In the genomic region with DNA sequence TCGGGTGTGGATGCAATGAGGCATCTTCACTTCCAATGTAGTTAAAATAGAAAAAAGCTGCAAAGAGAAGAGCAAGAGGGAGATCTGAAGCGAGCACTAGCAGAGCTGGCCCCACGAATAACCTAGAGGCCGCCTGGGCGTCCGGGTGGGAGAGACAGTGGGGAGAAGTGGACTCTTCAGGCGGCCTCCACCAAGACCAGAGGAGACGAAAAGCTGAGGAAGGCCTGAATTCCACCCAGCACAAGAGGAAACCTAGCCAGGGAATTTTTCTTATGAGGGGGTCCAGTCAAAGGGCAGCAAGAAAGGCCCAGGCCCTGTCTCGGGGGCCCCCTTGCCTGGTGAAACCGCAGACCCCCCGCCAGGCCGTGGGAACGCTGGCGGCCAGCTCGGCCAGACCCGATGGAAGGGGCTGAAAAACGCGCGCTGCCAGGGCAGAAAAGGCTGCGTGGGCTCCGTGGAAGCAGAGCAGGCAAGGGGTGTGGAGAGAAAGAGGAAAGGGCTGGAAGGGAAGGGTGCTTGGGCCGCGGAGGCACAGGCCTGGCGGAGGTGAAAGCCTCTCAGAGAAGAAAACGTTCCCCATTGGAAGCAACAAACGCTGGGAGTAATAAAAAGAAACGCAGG, we compare ENCODE assay signal across 1 cellular context.
TF ChIP-seq lines count a peak whose summit lies in the region.

No MANE protein-coding gene starts in this region.

TF ChIP-seq in A549, 52 proteins besides CTCF, POLR2A, EP300 and RAD21:
- TF ChIP-seq, protein P1, sequence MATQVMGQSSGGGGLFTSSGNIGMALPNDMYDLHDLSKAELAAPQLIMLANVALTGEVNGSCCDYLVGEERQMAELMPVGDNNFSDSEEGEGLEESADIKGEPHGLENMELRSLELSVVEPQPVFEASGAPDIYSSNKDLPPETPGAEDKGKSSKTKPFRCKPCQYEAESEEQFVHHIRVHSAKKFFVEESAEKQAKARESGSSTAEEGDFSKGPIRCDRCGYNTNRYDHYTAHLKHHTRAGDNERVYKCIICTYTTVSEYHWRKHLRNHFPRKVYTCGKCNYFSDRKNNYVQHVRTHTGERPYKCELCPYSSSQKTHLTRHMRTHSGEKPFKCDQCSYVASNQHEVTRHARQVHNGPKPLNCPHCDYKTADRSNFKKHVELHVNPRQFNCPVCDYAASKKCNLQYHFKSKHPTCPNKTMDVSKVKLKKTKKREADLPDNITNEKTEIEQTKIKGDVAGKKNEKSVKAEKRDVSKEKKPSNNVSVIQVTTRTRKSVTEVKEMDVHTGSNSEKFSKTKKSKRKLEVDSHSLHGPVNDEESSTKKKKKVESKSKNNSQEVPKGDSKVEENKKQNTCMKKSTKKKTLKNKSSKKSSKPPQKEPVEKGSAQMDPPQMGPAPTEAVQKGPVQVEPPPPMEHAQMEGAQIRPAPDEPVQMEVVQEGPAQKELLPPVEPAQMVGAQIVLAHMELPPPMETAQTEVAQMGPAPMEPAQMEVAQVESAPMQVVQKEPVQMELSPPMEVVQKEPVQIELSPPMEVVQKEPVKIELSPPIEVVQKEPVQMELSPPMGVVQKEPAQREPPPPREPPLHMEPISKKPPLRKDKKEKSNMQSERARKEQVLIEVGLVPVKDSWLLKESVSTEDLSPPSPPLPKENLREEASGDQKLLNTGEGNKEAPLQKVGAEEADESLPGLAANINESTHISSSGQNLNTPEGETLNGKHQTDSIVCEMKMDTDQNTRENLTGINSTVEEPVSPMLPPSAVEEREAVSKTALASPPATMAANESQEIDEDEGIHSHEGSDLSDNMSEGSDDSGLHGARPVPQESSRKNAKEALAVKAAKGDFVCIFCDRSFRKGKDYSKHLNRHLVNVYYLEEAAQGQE (IDR thresholded peaks at IDR 0.05) = no peak
- TF ChIP-seq BHLHE40 (IDR thresholded peaks at IDR 0.05; ENCODE audit: low read depth, low read length) = no peak
- TF ChIP-seq, protein P2, sequence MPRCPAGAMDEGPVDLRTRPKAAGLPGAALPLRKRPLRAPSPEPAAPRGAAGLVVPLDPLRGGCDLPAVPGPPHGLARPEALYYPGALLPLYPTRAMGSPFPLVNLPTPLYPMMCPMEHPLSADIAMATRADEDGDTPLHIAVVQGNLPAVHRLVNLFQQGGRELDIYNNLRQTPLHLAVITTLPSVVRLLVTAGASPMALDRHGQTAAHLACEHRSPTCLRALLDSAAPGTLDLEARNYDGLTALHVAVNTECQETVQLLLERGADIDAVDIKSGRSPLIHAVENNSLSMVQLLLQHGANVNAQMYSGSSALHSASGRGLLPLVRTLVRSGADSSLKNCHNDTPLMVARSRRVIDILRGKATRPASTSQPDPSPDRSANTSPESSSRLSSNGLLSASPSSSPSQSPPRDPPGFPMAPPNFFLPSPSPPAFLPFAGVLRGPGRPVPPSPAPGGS (IDR thresholded peaks at IDR 0.05) = no peak
- peak; percentile 24; the same call in 1 of the 2 replicates for TF ChIP-seq HOXB13 (CRISPR knock-in tag; IDR thresholded peaks at IDR 0.05; ENCODE audit: low read depth)
- no peak for TF ChIP-seq CEBPB (IDR thresholded peaks at IDR 0.05)
